ENCODE assay signal across 1 cellular context in genomic region chr4:78186597-78187543, GRCh38.
TF ChIP-seq lines count a peak whose summit lies in the region.

No MANE protein-coding gene starts in this region.

TF ChIP-seq in GM12878, 131 proteins besides CTCF, POLR2A, EP300 and RAD21 (continued from another document):
- TF ChIP-seq ZNF217 (IDR thresholded peaks at IDR 0.05) (0 out of 2 replicates have a peak, but pooled peaks have one; percentile 12), ETV6 (conservative IDR thresholded peaks at IDR 0.05 in 1 of 2, IDR thresholded peaks at IDR 0.05 in 1 of 2; ENCODE audit: borderline replicate concordance in 1 of 2, low read depth in 1 of 2) (no peak), FOS (IDR thresholded peaks at IDR 0.05; ENCODE audit: borderline replicate concordance, extremely low read depth, insufficient read length) (no peak), E2F8 (IDR thresholded peaks at IDR 0.05; ENCODE audit: low read depth, partially characterized antibody) (no peak)
